In genomic region chr17:7888184-7888920, GRCh38 we compare ENCODE assay signal across 8 cellular contexts. TPM values are rescaled to one million over a fixed set of nuclear protein-coding genes. Genes with fewer than 3 reads are reported as not detected.
DNase-seq lines count a peak whose midpoint lies in the region; ATAC-seq and TF ChIP-seq lines count a peak whose summit lies in the region.

TSS of gene CHD3 (plus strand) at chr17:7888789. CDS start at chr17:7889001, 212 bp downstream.

- peak within 1 kb of the TSS; percentile 56 for H3K4me3 ChIP-seq in brain microvascular endothelial cell (ENCODE audit: low read depth, low read length)

- in situ Hi-C loops in brain microvascular endothelial cell (cut with HindIII; ENCODE audit: low pct_ligation_motif_present, low sequenced_read_pairs), result no loop called here

- peak within 1 kb of the TSS; percentile 84 for H3K27ac ChIP-seq in brain microvascular endothelial cell

- ATAC-seq in SK-N-SH treated with all-trans-retinoic acid at 6 μM for 48 hours, result peak; percentile 31
- no peak for ATAC-seq in GM18868 (IDR thresholded peaks at IDR 0.05; ENCODE audit: unreplicated experiment)

- H3K36me3 Mint-ChIP-seq in HFFc6 (ENCODE audit: low read depth) (peaks cover 4% of the 10 kb centered on the region; the same call in 1 of the 2 replicates), CD14-positive monocyte (peaks cover 23 to 31% of the 10 kb centered on the region in 2 donors)

- H3K4me3 Mint-ChIP-seq in HFFc6, result no peak within 1 kb of the TSS; the same call in 1 of the 2 replicates
- no peak within 1 kb of the TSS for H3K4me3 Mint-ChIP-seq in CD14-positive monocyte

- no peak within 1 kb of the TSS for H3K27ac Mint-ChIP-seq in HFFc6
- H3K27ac Mint-ChIP-seq in CD14-positive monocyte, result peak within 1 kb of the TSS in 3 of 7 donors; percentile 68 to 92 (median 87)

- no peaks in the 10 kb centered on the region for H3K9me3 Mint-ChIP-seq in HFFc6
- no peaks in the 10 kb centered on the region for H3K9me3 Mint-ChIP-seq in CD14-positive monocyte

- intact Hi-C loops in CD14-positive monocyte (cut with micrococcal nuclease), result no loop called here

- TF ChIP-seq CTCF in HFFc6 (IDR thresholded peaks at IDR 0.05), result no peak
- no peak for TF ChIP-seq CTCF in brain microvascular endothelial cell (IDR thresholded peaks at IDR 0.05; ENCODE audit: low read depth, low read length, missing control alignments)
- TF ChIP-seq CTCF in CD14-positive monocyte (IDR thresholded peaks at IDR 0.05), result no peak

- H3K4me1 Mint-ChIP-seq in HFFc6 (ENCODE audit: low read depth), result peaks cover 5% of the 10 kb centered on the region
- peaks cover 13% of the 10 kb centered on the region for H3K4me1 Mint-ChIP-seq in CD14-positive monocyte

- H3K27me3 ChIP-seq in brain microvascular endothelial cell (replicated peaks), result no peaks in the 10 kb centered on the region

- peaks cover 23% of the 10 kb centered on the region for H3K36me3 ChIP-seq in brain microvascular endothelial cell (replicated peaks)

- DNase-seq in HFFc6, result no peak
- peak; percentile 8 for DNase-seq in brain microvascular endothelial cell
- DNase-seq in inferior parietal cortex (ENCODE audit: extremely low spot score), result peak; percentile 28
- DNase-seq in stimulated activated CD4-positive, alpha-beta T cell treated with anti-CD3 and anti-CD28 coated beads, Interleukin-1b, Interleukin-23, amount 100 ng/mL, for 4 hours (ENCODE audit: low read depth in 2 of 2), result peak; percentile 33 to 60
- no peak for DNase-seq in CD14-positive monocyte (ENCODE audit: low spot score)
- DNase-seq in GF-D8 (lab: John Stamatoyannopoulos, UW), result no peak

- H3K27me3 Mint-ChIP-seq in HFFc6 (ENCODE audit: insufficient read depth), result peaks cover 4% of the 10 kb centered on the region
- H3K27me3 Mint-ChIP-seq in CD14-positive monocyte (ENCODE audit: low read depth in 3 of 3), result peaks cover 0 to 1% (median 1%) of the 10 kb centered on the region in 3 donors

TF ChIP-seq in SK-N-SH treated with all-trans-retinoic acid at 6 μM for 48 hours, 23 proteins besides CTCF, POLR2A, EP300 and RAD21:
- TF ChIP-seq TSHZ2 (CRISPR knock-in tag; IDR thresholded peaks at IDR 0.05), result no peak
- TF ChIP-seq, protein P1, sequence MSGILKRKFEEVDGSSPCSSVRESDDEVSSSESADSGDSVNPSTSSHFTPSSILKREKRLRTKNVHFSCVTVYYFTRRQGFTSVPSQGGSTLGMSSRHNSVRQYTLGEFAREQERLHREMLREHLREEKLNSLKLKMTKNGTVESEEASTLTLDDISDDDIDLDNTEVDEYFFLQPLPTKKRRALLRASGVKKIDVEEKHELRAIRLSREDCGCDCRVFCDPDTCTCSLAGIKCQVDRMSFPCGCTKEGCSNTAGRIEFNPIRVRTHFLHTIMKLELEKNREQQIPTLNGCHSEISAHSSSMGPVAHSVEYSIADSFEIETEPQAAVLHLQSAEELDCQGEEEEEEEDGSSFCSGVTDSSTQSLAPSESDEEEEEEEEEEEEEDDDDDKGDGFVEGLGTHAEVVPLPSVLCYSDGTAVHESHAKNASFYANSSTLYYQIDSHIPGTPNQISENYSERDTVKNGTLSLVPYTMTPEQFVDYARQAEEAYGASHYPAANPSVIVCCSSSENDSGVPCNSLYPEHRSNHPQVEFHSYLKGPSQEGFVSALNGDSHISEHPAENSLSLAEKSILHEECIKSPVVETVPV (CRISPR knock-in tag; IDR thresholded peaks at IDR 0.05), result no peak
- TF ChIP-seq RARB (CRISPR knock-in tag; IDR thresholded peaks at IDR 0.05), result no peak
- TF ChIP-seq GLIS3 (CRISPR knock-in tag; IDR thresholded peaks at IDR 0.05), result no peak
- no peak for TF ChIP-seq TOX (CRISPR knock-in tag; IDR thresholded peaks at IDR 0.05; ENCODE audit: borderline replicate concordance)
- no peak for TF ChIP-seq ZNF565 (CRISPR knock-in tag; conservative IDR thresholded peaks at IDR 0.05; ENCODE audit: low read depth)
- TF ChIP-seq ZNF8 (CRISPR knock-in tag; IDR thresholded peaks at IDR 0.05), result no peak
- no peak for TF ChIP-seq PPARA (CRISPR knock-in tag; IDR thresholded peaks at IDR 0.05; ENCODE audit: borderline replicate concordance)
- TF ChIP-seq OSR1 (CRISPR knock-in tag; IDR thresholded peaks at IDR 0.05), result no peak
- TF ChIP-seq, protein P2, sequence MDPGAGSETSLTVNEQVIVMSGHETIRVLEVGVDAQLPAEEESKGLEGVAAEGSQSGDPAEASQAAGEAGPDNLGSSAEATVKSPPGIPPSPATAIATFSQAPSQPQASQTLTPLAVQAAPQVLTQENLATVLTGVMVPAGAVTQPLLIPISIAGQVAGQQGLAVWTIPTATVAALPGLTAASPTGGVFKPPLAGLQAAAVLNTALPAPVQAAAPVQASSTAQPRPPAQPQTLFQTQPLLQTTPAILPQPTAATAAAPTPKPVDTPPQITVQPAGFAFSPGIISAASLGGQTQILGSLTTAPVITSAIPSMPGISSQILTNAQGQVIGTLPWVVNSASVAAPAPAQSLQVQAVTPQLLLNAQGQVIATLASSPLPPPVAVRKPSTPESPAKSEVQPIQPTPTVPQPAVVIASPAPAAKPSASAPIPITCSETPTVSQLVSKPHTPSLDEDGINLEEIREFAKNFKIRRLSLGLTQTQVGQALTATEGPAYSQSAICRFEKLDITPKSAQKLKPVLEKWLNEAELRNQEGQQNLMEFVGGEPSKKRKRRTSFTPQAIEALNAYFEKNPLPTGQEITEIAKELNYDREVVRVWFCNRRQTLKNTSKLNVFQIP (CRISPR knock-in tag; IDR thresholded peaks at IDR 0.05; ENCODE audit: borderline replicate concordance, low read depth), result no peak
- TF ChIP-seq ZNF70 (CRISPR knock-in tag; IDR thresholded peaks at IDR 0.05), result no peak
- TF ChIP-seq ZC3H10 (CRISPR knock-in tag; IDR thresholded peaks at IDR 0.05), result no peak
- TF ChIP-seq, protein P3, sequence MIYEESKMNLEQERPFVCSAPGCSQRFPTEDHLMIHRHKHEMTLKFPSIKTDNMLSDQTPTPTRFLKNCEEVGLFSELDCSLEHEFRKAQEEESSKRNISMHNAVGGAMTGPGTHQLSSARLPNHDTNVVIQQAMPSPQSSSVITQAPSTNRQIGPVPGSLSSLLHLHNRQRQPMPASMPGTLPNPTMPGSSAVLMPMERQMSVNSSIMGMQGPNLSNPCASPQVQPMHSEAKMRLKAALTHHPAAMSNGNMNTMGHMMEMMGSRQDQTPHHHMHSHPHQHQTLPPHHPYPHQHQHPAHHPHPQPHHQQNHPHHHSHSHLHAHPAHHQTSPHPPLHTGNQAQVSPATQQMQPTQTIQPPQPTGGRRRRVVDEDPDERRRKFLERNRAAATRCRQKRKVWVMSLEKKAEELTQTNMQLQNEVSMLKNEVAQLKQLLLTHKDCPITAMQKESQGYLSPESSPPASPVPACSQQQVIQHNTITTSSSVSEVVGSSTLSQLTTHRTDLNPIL (CRISPR knock-in tag; IDR thresholded peaks at IDR 0.05; ENCODE audit: low read depth), result no peak
- TF ChIP-seq ZFP30 (CRISPR knock-in tag; IDR thresholded peaks at IDR 0.05), result no peak
- no peak for TF ChIP-seq ZFP3 (CRISPR knock-in tag; IDR thresholded peaks at IDR 0.05)
- no peak for TF ChIP-seq CSDC2 (CRISPR knock-in tag; IDR thresholded peaks at IDR 0.05)
- TF ChIP-seq, protein P4, sequence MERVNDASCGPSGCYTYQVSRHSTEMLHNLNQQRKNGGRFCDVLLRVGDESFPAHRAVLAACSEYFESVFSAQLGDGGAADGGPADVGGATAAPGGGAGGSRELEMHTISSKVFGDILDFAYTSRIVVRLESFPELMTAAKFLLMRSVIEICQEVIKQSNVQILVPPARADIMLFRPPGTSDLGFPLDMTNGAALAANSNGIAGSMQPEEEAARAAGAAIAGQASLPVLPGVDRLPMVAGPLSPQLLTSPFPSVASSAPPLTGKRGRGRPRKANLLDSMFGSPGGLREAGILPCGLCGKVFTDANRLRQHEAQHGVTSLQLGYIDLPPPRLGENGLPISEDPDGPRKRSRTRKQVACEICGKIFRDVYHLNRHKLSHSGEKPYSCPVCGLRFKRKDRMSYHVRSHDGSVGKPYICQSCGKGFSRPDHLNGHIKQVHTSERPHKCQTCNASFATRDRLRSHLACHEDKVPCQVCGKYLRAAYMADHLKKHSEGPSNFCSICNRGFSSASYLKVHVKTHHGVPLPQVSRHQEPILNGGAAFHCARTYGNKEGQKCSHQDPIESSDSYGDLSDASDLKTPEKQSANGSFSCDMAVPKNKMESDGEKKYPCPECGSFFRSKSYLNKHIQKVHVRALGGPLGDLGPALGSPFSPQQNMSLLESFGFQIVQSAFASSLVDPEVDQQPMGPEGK (CRISPR knock-in tag; IDR thresholded peaks at IDR 0.05; ENCODE audit: borderline replicate concordance), result no peak
- TF ChIP-seq ARNTL (CRISPR knock-in tag; IDR thresholded peaks at IDR 0.05; ENCODE audit: borderline replicate concordance, low read depth), result no peak

RNA-seq across cellular contexts. Expression of gene CHD3, which starts in this region (rescaled TPM):
- total RNA-seq in HFFc6 (2021; fragmentation: NEBNext Ultra II Directional; extraction: Animal tissue kit (Norgen Biotek cat#: 25700)), result 100 to 1,000 TPM in 4 of 6 experiments, 10 to 100 TPM in 2; 83.3 to 112 (median 110) TPM
- under 1 TPM; 0.55 to 0.91 TPM for polyA plus RNA-seq in CD14-positive monocyte

Comparison
In these comparisons a context has a peak if more than half of its experiments do, and no peak if none do; other contexts are left out.
1. DNase-seq: peak in brain microvascular endothelial cell (single experiment), inferior parietal cortex (single experiment) and stimulated activated CD4-positive, alpha-beta T cell treated with anti-CD3 and anti-CD28 coated beads, Interleukin-1b, Interleukin-23, amount 100 ng/mL, for 4 hours (2 of 2); none in HFFc6 (single experiment), CD14-positive monocyte (single experiment) and GF-D8 (single experiment).